ENCODE assay signal across 25 cellular contexts in genomic region chrX:56505866-56506265, GRCh38.
"Had no signal": no experiment of that assay in that cellular context is flagged by ENCODE, and none has a peak within 500 bp of the region (broad histone marks: within the 10 kb centered on the region; RNA-seq: fewer than 3 reads in every experiment).

No MANE protein-coding gene starts in this region.

- ATAC-seq: activated CD4-positive, CD25-positive, alpha-beta regulatory T cell treated with anti-CD3 and anti-CD28 coated beads, Interleukin-2, amount 50 U/mL, for 24 hours; activated CD8-positive, alpha-beta memory T cell treated with anti-CD3 and anti-CD28 coated beads, Interleukin-2, amount 10 ng/mL, durations not matched to agents 7 days and 5 days; activated CD8-positive, alpha-beta T cell treated with anti-CD3 and anti-CD28 coated beads for 36 hours; Right ventricle myocardium inferior had no signal

- H3K9me3 ChIP-seq: MG63 had no signal

- H3K4me3 Mint-ChIP-seq: activated CD8-positive, alpha-beta memory T cell treated with anti-CD3 and anti-CD28 coated beads, Interleukin-2, amount 10 ng/mL, durations not matched to agents 7 days and 5 days; activated CD8-positive, alpha-beta T cell treated with anti-CD3 and anti-CD28 coated beads for 36 hours; activated naive CD4-positive, alpha-beta T cell treated with anti-CD3 and anti-CD28 coated beads, Interleukin-2, amount 50 U/mL, for 24 hours; activated T-cell treated with anti-CD3 and anti-CD28 coated beads, Interleukin-2, amount 50 U/mL, for 24 hours; activated T-helper 1 cell treated with anti-CD3 and anti-CD28 coated beads, Interleukin-12 subunit alpha, Interleukin-12 subunit beta, Interleukin-2, Interleukin-4 antibody, amounts not matched to agents 30 ng/mL and 10 ng/mL and 1 ng/mL, durations not matched to agents 14 hours and 24 hours and 36 hours; central memory CD8-positive, alpha-beta T cell had no signal

- H3K27me3 Mint-ChIP-seq: activated CD8-positive, alpha-beta memory T cell treated with anti-CD3 and anti-CD28 coated beads, Interleukin-2, amount 10 ng/mL, durations not matched to agents 7 days and 5 days; activated CD8-positive, alpha-beta T cell treated with anti-CD3 and anti-CD28 coated beads for 36 hours; activated naive CD4-positive, alpha-beta T cell treated with anti-CD3 and anti-CD28 coated beads, Interleukin-2, amount 50 U/mL, for 24 hours had no signal

- H3K27me3 ChIP-seq: MG63 had no signal

- H3K4me1 Mint-ChIP-seq: activated CD8-positive, alpha-beta memory T cell treated with anti-CD3 and anti-CD28 coated beads, Interleukin-2, amount 10 ng/mL, durations not matched to agents 7 days and 5 days; activated naive CD4-positive, alpha-beta T cell treated with anti-CD3 and anti-CD28 coated beads, Interleukin-2, amount 50 U/mL, for 24 hours; central memory CD8-positive, alpha-beta T cell had no signal

- H3K27ac ChIP-seq: SK-N-MC, WERI-Rb-1 had no signal

- H3K36me3 ChIP-seq: MG63, WERI-Rb-1 had no signal

- DNase-seq: activated CD4-positive, alpha-beta T cell treated with anti-CD3 and anti-CD28 coated beads for 4 hours; activated CD8-positive, alpha-beta memory T cell treated with anti-CD3 and anti-CD28 coated beads, Interleukin-2, amount 10 ng/mL, durations not matched to agents 7 days and 5 days; activated CD8-positive, alpha-beta T cell treated with anti-CD3 and anti-CD28 coated beads for 36 hours; activated effector memory CD4-positive, alpha-beta T cell treated with Interleukin-2 at 50 U/mL for 16 hours; activated naive CD4-positive, alpha-beta T cell; activated T-cell treated with anti-CD3 and anti-CD28 coated beads, Interleukin-2, amount 50 U/mL, for 24 hours; aorta; Kasumi-1; KBM-7; MG63; MV-4-11; NCI-H1105; NCI-H1436; NCI-H1694 treated with DMSO at 0.1 percent for 48 hours; NCI-H2029 treated with DMSO at 0.1 percent for 48 hours; NCI-H510A treated with DMSO at 0.1 percent for 48 hours; RPMI8226; T-helper 1 cell; WERI-Rb-1 had no signal

- H3K4me3 ChIP-seq: MG63, SK-N-MC had no signal

- H3K27ac Mint-ChIP-seq: activated CD8-positive, alpha-beta memory T cell treated with anti-CD3 and anti-CD28 coated beads, Interleukin-2, amount 10 ng/mL, durations not matched to agents 7 days and 5 days; activated CD8-positive, alpha-beta T cell treated with anti-CD3 and anti-CD28 coated beads for 36 hours; activated naive CD4-positive, alpha-beta T cell treated with anti-CD3 and anti-CD28 coated beads, Interleukin-2, amount 50 U/mL, for 24 hours; activated T-cell treated with anti-CD3 and anti-CD28 coated beads, Interleukin-2, amount 50 U/mL, for 24 hours; activated T-helper 1 cell treated with anti-CD3 and anti-CD28 coated beads, Interleukin-12 subunit alpha, Interleukin-12 subunit beta, Interleukin-2, Interleukin-4 antibody, amounts not matched to agents 30 ng/mL and 10 ng/mL and 1 ng/mL, durations not matched to agents 14 hours and 24 hours and 36 hours had no signal
